8 cellular contexts compared by ENCODE assay signal in genomic region chr3:157175678-157176077, GRCh38. TPM values are rescaled to one million over a fixed set of nuclear protein-coding genes. Genes with fewer than 3 reads are reported as not detected.
DNase-seq lines count a peak whose midpoint lies in the region; ATAC-seq, FAIRE-seq and TF ChIP-seq lines count a peak whose summit lies in the region.

No MANE protein-coding gene starts in this region.

- peak overlapping the region; percentile 91 for H3K4me3 Mint-ChIP-seq in memory B cell

- H3K9me3 ChIP-seq in RWPE2 (ENCODE audit: severe bottlenecking), result no peaks in the 10 kb centered on the region
- H3K9me3 ChIP-seq in duodenal mucosa (ENCODE audit: control insufficient read depth in 1 of 2, low read length in 2 of 2), result no peaks in the 10 kb centered on the region
- H3K9me3 ChIP-seq in tibial artery, result no peaks in the 10 kb centered on the region

- no peak for TF ChIP-seq CTCF in 22Rv1 (IDR thresholded peaks at IDR 0.05)
- TF ChIP-seq CTCF in RWPE2 (IDR thresholded peaks at IDR 0.05; ENCODE audit: poor library complexity, severe bottlenecking), result no peak
- TF ChIP-seq CTCF in tibial artery (IDR thresholded peaks at IDR 0.05), result no peak

- peak overlapping the region; percentile 96 for H3K27ac Mint-ChIP-seq in memory B cell

- H3K4me1 ChIP-seq in RWPE2 (ENCODE audit: insufficient read depth, poor library complexity, severe bottlenecking), result peaks cover 10% of the 10 kb centered on the region
- H3K4me1 ChIP-seq in duodenal mucosa (ENCODE audit: control insufficient read depth in 1 of 2, insufficient read depth in 2 of 2, low read length in 2 of 2), result peaks cover 12 to 13% of the 10 kb centered on the region in 2 donors
- H3K4me1 ChIP-seq in tibial artery, result peaks cover 0 to 17% (median 15%) of the 10 kb centered on the region in 4 donors

- H3K27me3 Mint-ChIP-seq in memory B cell, result no peaks in the 10 kb centered on the region

- H3K27ac ChIP-seq in 22Rv1 (peak overlapping the region; percentile 97), RWPE2 (ENCODE audit: poor library complexity, severe bottlenecking) (peak overlapping the region; percentile 63), duodenal mucosa (ENCODE audit: low read depth, low read length) (peak overlapping the region; percentile 78), tibial artery (peak overlapping the region; percentile 86 to 94)

- intact Hi-C loops in tibial artery (cut with DNase I; ENCODE audit: low total_unique reads), result no loop called here

- no peaks in the 10 kb centered on the region for H3K27me3 ChIP-seq in RWPE2 (ENCODE audit: insufficient read depth, poor library complexity, severe bottlenecking)
- no peaks in the 10 kb centered on the region for H3K27me3 ChIP-seq in duodenal mucosa (ENCODE audit: control insufficient read depth in 1 of 2, insufficient read depth in 2 of 2, low read length in 2 of 2)
- no peaks in the 10 kb centered on the region for H3K27me3 ChIP-seq in tibial artery

- H3K36me3 Mint-ChIP-seq in memory B cell, result peaks cover 2% of the 10 kb centered on the region

- H3K4me1 Mint-ChIP-seq in memory B cell, result peaks cover 19% of the 10 kb centered on the region

- FAIRE-seq in GM12891 (lab: Jason Lieb, UNC), result no peak

- no peak for TF ChIP-seq POLR2A in GM12891 (IDR thresholded peaks at IDR 0.05; ENCODE audit: low read depth, low read length)

- H3K36me3 ChIP-seq in RWPE2 (ENCODE audit: low read depth), result no peaks in the 10 kb centered on the region
- peaks cover 0 to 3% of the 10 kb centered on the region in 2 donors for H3K36me3 ChIP-seq in duodenal mucosa (ENCODE audit: control insufficient read depth in 1 of 2, insufficient read depth in 2 of 2, low read length in 2 of 2)
- H3K36me3 ChIP-seq in tibial artery, result peaks cover 0 to 12% (median 6%) of the 10 kb centered on the region in 3 donors

- H3K4me3 ChIP-seq in RWPE2 (ENCODE audit: severe bottlenecking), result peak overlapping the region; percentile 61
- peak overlapping the region; percentile 80 to 85 for H3K4me3 ChIP-seq in duodenal mucosa (ENCODE audit: low read depth in 1 of 2, low read length in 2 of 2)
- H3K4me3 ChIP-seq in tibial artery, result peak overlapping the region; percentile 62 to 70

- peak; percentile 19 for DNase-seq in GM12891 (ENCODE audit: insufficient read length, low spot score)
- no peak for DNase-seq in RWPE2 (ENCODE audit: low spot score)
- DNase-seq in memory B cell (ENCODE audit: low spot score in 2 of 2), result no peak
- DNase-seq in tibial artery, result peak in 1 of 2 donors; percentile 39
- no peak for DNase-seq in central memory CD4-positive, alpha-beta T cell

- ATAC-seq in RWPE2 (ENCODE audit: low read depth) (peak; percentile 34; the same call in 2 of the 3 replicates), memory B cell (ENCODE audit: low read depth) (no peak), GM21360 (IDR thresholded peaks at IDR 0.05; ENCODE audit: unreplicated experiment) (no peak)

- H3K9me3 Mint-ChIP-seq in memory B cell, result no peaks in the 10 kb centered on the region

- peak overlapping the region; percentile 76 to 90 for H3K9ac ChIP-seq in duodenal mucosa (ENCODE audit: low read depth in 1 of 2, low read length in 2 of 2)

TF ChIP-seq in GM12891, 5 proteins besides CTCF, POLR2A, EP300 and RAD21:
- TF ChIP-seq POU2F2 (IDR thresholded peaks at IDR 0.05; ENCODE audit: low read depth, low read length), result no peak
TF ChIP-seq in GM12891: peak in this region for 0.

RNA-seq across cellular contexts. Expression of gene CCNL1, which starts 15.7 kb away (rescaled TPM):
- polyA plus RNA-seq in GM12891 (2012; ENCODE audit: low read depth, missing spikeins), result 114 TPM
